In genomic region chr1:37945743-37946702, GRCh38 we compare ENCODE assay signal across 8 cellular contexts. TPM values are rescaled to one million over a fixed set of nuclear protein-coding genes. Genes with fewer than 3 reads are reported as not detected.
A peak's percentile ranks its signal among the peaks of the same experiment; 100 is the strongest.
DNase-seq lines count a peak whose midpoint lies in the region; ATAC-seq, FAIRE-seq and TF ChIP-seq lines count a peak whose summit lies in the region.

No MANE protein-coding gene starts in this region.

- DNase-seq in CD4-positive, alpha-beta T cell, result no peak
- DNase-seq in HEK293T (ENCODE audit: extremely low spot score) (peak; percentile 45), frontal cortex (ENCODE audit: low spot score in 2 of 2) (peak; percentile 32 to 78), neural crest cell (ENCODE audit: low read depth, low spot score) (no peak), NCI-H2196 treated with DMSO at 0.1 percent for 48 hours (lab: John Stamatoyannopoulos, UW; ENCODE audit: unreplicated experiment) (no peak), GM10248 (ENCODE audit: extremely low spot score) (no peak)
- DNase-seq in activated CD4-positive, alpha-beta memory T cell treated with anti-CD3 and anti-CD28 coated beads for 36 hours, result no peak

- CTCF ChIA-PET in CD4-positive, alpha-beta T cell (lab: Charles Lee), result no interaction called here
- CTCF ChIA-PET in HEK293T (lab: Yijun Ruan, JAX) (no interaction called here), GM10248 (lab: Yijun Ruan, JAX) (interaction anchor here (1.2 kb wide), 1 partner anchor 19 kb away, joined by 5 read pairs; no protein-coding TSS in a partner anchor)
- CTCF ChIA-PET in activated CD4-positive, alpha-beta memory T cell treated with anti-CD3 and anti-CD28 coated beads for 36 hours (lab: Charles Lee), result no interaction called here

- H3K27ac Mint-ChIP-seq in CD4-positive, alpha-beta T cell, result peak overlapping the region; percentile 70
- H3K27ac Mint-ChIP-seq in activated CD4-positive, alpha-beta memory T cell treated with anti-CD3 and anti-CD28 coated beads for 36 hours, result peak overlapping the region; percentile 92
- H3K27ac Mint-ChIP-seq in neural crest cell (ENCODE audit: unreplicated experiment), result peak overlapping the region; percentile 96

- peak overlapping the region; percentile 89 for H3K4me3 Mint-ChIP-seq in CD4-positive, alpha-beta T cell
- H3K4me3 Mint-ChIP-seq in activated CD4-positive, alpha-beta memory T cell treated with anti-CD3 and anti-CD28 coated beads for 36 hours, result peak overlapping the region; percentile 91
- H3K4me3 Mint-ChIP-seq in neural crest cell, result peak overlapping the region; percentile 97

- ATAC-seq in CD4-positive, alpha-beta T cell (ENCODE audit: poor library complexity), result no peak
- ATAC-seq in GM19467 (IDR thresholded peaks at IDR 0.05; ENCODE audit: unreplicated experiment), result no peak

- POLR2A ChIA-PET in CD4-positive, alpha-beta T cell (lab: Charles Lee), result interaction anchor here (0.8 kb wide), 1 partner anchor 14 kb away, joined by 3 read pairs; no protein-coding TSS in a partner anchor
- POLR2A ChIA-PET in HEK293T (lab: Yijun Ruan, JAX), result interaction anchor here (1.2 to 1.6 kb wide), 2 partner anchors 8 to 15 kb away, joined by 4 to 7 read pairs; no protein-coding TSS in a partner anchor
- POLR2A ChIA-PET in activated CD4-positive, alpha-beta memory T cell treated with anti-CD3 and anti-CD28 coated beads for 36 hours (lab: Charles Lee), result no interaction called here
- POLR2A ChIA-PET in GM10248 (lab: Yijun Ruan, JAX), result no interaction called here

- no peak for TF ChIP-seq CTCF in CD4-positive, alpha-beta T cell (IDR thresholded peaks at IDR 0.05)
- TF ChIP-seq CTCF in neural crest cell (conservative IDR thresholded peaks at IDR 0.05) (no peak), GM10248 (IDR thresholded peaks at IDR 0.05; ENCODE audit: control extremely low read depth, extremely low read depth, low read depth, missing control alignments) (no peak)

- no peak for FAIRE-seq in frontal cortex (lab: Jason Lieb, UNC)

- H3K9me3 Mint-ChIP-seq in CD4-positive, alpha-beta T cell, result no peaks in the 10 kb centered on the region
- H3K9me3 Mint-ChIP-seq in activated CD4-positive, alpha-beta memory T cell treated with anti-CD3 and anti-CD28 coated beads for 36 hours, result no peaks in the 10 kb centered on the region
- H3K9me3 Mint-ChIP-seq in neural crest cell, result no peaks in the 10 kb centered on the region

- intact Hi-C loops in CD4-positive, alpha-beta T cell (cut with DNase I, micrococcal nuclease), result loop anchor here in 1 of 2 experiments (2.0 to 5.0 kb wide), 2 partner anchors 41 to 137 kb away; partner anchors contain the start of gene YRDC
- intact Hi-C loops in activated CD4-positive, alpha-beta memory T cell treated with anti-CD3 and anti-CD28 coated beads for 36 hours (cut with micrococcal nuclease), result no loop called here

- no peaks in the 10 kb centered on the region for H3K27me3 ChIP-seq in CD4-positive, alpha-beta T cell (ENCODE audit: control insufficient read depth, insufficient read depth, low read length)

- no peaks in the 10 kb centered on the region for H3K27me3 Mint-ChIP-seq in CD4-positive, alpha-beta T cell
- no peaks in the 10 kb centered on the region for H3K27me3 Mint-ChIP-seq in activated CD4-positive, alpha-beta memory T cell treated with anti-CD3 and anti-CD28 coated beads for 36 hours
- no peaks in the 10 kb centered on the region for H3K27me3 Mint-ChIP-seq in neural crest cell (ENCODE audit: low read depth)

- H3K36me3 Mint-ChIP-seq in CD4-positive, alpha-beta T cell (ENCODE audit: low read depth), result no peaks in the 10 kb centered on the region
- no peaks in the 10 kb centered on the region for H3K36me3 Mint-ChIP-seq in activated CD4-positive, alpha-beta memory T cell treated with anti-CD3 and anti-CD28 coated beads for 36 hours
- no peaks in the 10 kb centered on the region for H3K36me3 Mint-ChIP-seq in neural crest cell (ENCODE audit: low read depth)

- H3K4me1 Mint-ChIP-seq in CD4-positive, alpha-beta T cell (ENCODE audit: low read depth), result peaks cover 16% of the 10 kb centered on the region
- peaks cover 9% of the 10 kb centered on the region for H3K4me1 Mint-ChIP-seq in activated CD4-positive, alpha-beta memory T cell treated with anti-CD3 and anti-CD28 coated beads for 36 hours (ENCODE audit: low read depth)
- peaks cover 18% of the 10 kb centered on the region for H3K4me1 Mint-ChIP-seq in neural crest cell

- peak overlapping the region; percentile 19 for H3K27ac ChIP-seq in CD4-positive, alpha-beta T cell (ENCODE audit: low read depth, low read length)

- H3K9me3 ChIP-seq in CD4-positive, alpha-beta T cell (ENCODE audit: control insufficient read depth, low read length), result no peaks in the 10 kb centered on the region

TF ChIP-seq in HEK293T, 16 proteins besides CTCF, POLR2A, EP300 and RAD21:
- TF ChIP-seq FOXK2 (IDR thresholded peaks at IDR 0.05), result no peak
- TF ChIP-seq L3MBTL2 (conservative IDR thresholded peaks at IDR 0.05), result no peak
- TF ChIP-seq CTBP1 (IDR thresholded peaks at IDR 0.05; ENCODE audit: borderline replicate concordance), result no peak
- TF ChIP-seq BHLHE40 (IDR thresholded peaks at IDR 0.05; ENCODE audit: borderline replicate concordance), result no peak
- no peak for TF ChIP-seq NFRKB (IDR thresholded peaks at IDR 0.05)

RNA-seq across cellular contexts. Expression of gene INPP5B, which starts 0.8 kb away (rescaled TPM):
- total RNA-seq in CD4-positive, alpha-beta T cell, result 10 to 100 TPM; 11.7 to 12.7 TPM
- total RNA-seq in activated CD4-positive, alpha-beta memory T cell treated with anti-CD3 and anti-CD28 coated beads for 36 hours, result 10 to 100 TPM; 24.3 to 24.4 TPM
- total RNA-seq in frontal cortex (13.9 TPM), neural crest cell (18.8 and 19.1 TPM in 2 replicates)

RNA-seq across cellular contexts. Expression of gene SF3A3, which starts 43.8 kb away (rescaled TPM):
- total RNA-seq in CD4-positive, alpha-beta T cell, result 10 to 100 TPM; 40.5 to 42.5 TPM
- total RNA-seq in activated CD4-positive, alpha-beta memory T cell treated with anti-CD3 and anti-CD28 coated beads for 36 hours, result 10 to 100 TPM; 93.5 to 94.4 TPM
- total RNA-seq in frontal cortex (69.3 TPM), neural crest cell (113 and 119 TPM in 2 replicates)

RNA-seq across cellular contexts. Expression of gene FHL3, which starts 59.3 kb away (rescaled TPM):
- total RNA-seq in CD4-positive, alpha-beta T cell, result 1 to 10 TPM; 3.4 to 3.7 TPM
- total RNA-seq in activated CD4-positive, alpha-beta memory T cell treated with anti-CD3 and anti-CD28 coated beads for 36 hours, result 10 to 100 TPM; 14.4 to 14.7 TPM
- total RNA-seq in frontal cortex (4.9 TPM), neural crest cell (21.2 and 22.4 TPM in 2 replicates)

Comparison
In these comparisons a context has a peak if more than half of its experiments do, and no peak if none do; other contexts are left out.
1. DNase-seq: peak in HEK293T (single experiment) and frontal cortex (2 of 2); none in CD4-positive, alpha-beta T cell (0 of 10), activated CD4-positive, alpha-beta memory T cell treated with anti-CD3 and anti-CD28 coated beads for 36 hours (single experiment), neural crest cell (single experiment), NCI-H2196 treated with DMSO at 0.1 percent for 48 hours (single experiment) and GM10248 (single experiment).
2. POLR2A ChIA-PET loops: an anchor here in CD4-positive, alpha-beta T cell (0.8 kb wide) and HEK293T (1.2 to 1.6 kb wide); none called in activated CD4-positive, alpha-beta memory T cell treated with anti-CD3 and anti-CD28 coated beads for 36 hours and GM10248.
3. Peak in every context shown above with its lines, with median percentiles within 50 percentile points of each other: H3K27ac Mint-ChIP-seq and H3K4me3 Mint-ChIP-seq.